ENCODE assay signal across 9 cellular contexts in the genomic region with DNA sequence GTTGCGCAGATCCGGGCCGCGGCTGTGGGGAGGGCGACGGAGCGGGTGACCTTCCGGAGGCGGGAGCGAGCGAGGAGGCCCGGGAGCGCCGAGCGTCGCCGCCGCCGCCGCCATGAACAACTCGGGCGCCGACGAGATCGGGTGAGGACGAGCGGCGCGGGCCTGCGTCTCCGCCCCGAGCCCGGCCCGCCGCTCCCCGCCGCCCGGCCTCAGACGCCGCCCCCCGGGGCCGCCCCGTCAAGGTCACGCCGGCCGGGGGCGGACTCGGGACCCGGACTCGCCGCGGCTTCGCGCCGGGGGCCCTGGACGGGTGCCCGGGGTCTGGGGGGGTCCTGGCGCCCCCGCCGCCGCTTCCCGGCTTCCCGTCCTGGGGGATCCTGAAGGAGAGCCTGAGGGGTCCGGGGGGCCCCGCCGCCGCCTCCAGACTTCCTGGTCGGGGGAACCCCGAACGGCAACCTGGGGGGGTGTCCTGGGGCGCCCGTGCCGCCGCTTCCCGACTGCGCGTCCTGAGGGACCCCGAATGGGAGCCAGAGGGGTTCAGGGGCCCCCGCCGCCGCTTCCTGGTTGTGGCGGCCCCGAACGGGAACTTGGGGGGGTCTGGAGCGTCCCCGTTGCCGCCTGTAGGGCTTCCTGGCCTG. TPM values are rescaled to one million over a fixed set of nuclear protein-coding genes. Genes with fewer than 3 reads are reported as not detected.
DNase-seq lines count a peak whose midpoint lies in the region; ATAC-seq, FAIRE-seq and TF ChIP-seq lines count a peak whose summit lies in the region.
"Had no signal": no experiment of that assay in that cellular context is flagged by ENCODE, and none has a peak within 500 bp of the region (broad histone marks: within the 10 kb centered on the region; RNA-seq: fewer than 3 reads in every experiment).

No MANE protein-coding gene starts in this region.

- H3K9me3 ChIP-seq in H1 (ENCODE audit: insufficient read depth in 2 of 2, low read depth in 1 of 2, low read length in 1 of 2) (no peaks in the 10 kb centered on the region), osteoblast (ENCODE audit: low read depth, low read length) (no peaks in the 10 kb centered on the region)

- ATAC-seq in GM18909 (IDR thresholded peaks at IDR 0.05; ENCODE audit: poor library complexity, unreplicated experiment) (peak; percentile 24), HG02981 (IDR thresholded peaks at IDR 0.05; ENCODE audit: unreplicated experiment) (peak; percentile 14)

- H3K36me3 ChIP-seq in H1 (ENCODE audit: control insufficient read depth in 2 of 4, insufficient read depth in 4 of 4, low read length in 3 of 4), result peaks cover 0 to 3% (median 0%) of the 10 kb centered on the region in 4 experiments; a peak in 5 of 8 replicates
- H3K36me3 ChIP-seq in osteoblast (ENCODE audit: insufficient read depth, low read length), result peaks cover under 1% of the 10 kb centered on the region

- H3K23me2 ChIP-seq in H1 (ENCODE audit: low read depth, low read length), result peaks cover 10% of the 10 kb centered on the region; the same call in 1 of the 2 replicates

- no peak overlapping the region for H3K14ac ChIP-seq in H1 (ENCODE audit: insufficient read length)

- H2BK15ac ChIP-seq in H1 (ENCODE audit: low read length), result no peak overlapping the region

- peak overlapping the region; percentile 69 for H3K56ac ChIP-seq in H1 (replicated peaks; ENCODE audit: insufficient read length, low read depth, low read length)

- 0 out of 2 replicates have a peak overlapping the region, but pooled peaks have one; percentile 48 for H2BK5ac ChIP-seq in H1 (ENCODE audit: low read depth, low read length)

- H2BK20ac ChIP-seq in H1 (ENCODE audit: low read length), result no peak overlapping the region

- peaks cover 41 to 42% of the 10 kb centered on the region in 2 experiments for H4K20me1 ChIP-seq in H1 (replicated peaks in 1 of 2; ENCODE audit: control insufficient read depth in 1 of 2, insufficient read depth in 2 of 2, low read length in 2 of 2)
- H4K20me1 ChIP-seq in osteoblast (ENCODE audit: insufficient read depth, low read length), result peaks cover 43% of the 10 kb centered on the region

- H3K4me1 ChIP-seq in H1 (replicated peaks in 1 of 4; ENCODE audit: control insufficient read depth in 3 of 4, insufficient read depth in 4 of 4, low read length in 3 of 4) (peaks cover 2 to 21% (median 17%) of the 10 kb centered on the region in 4 experiments; a peak in 6 of 7 replicates), osteoblast (ENCODE audit: insufficient read depth, low read length) (peaks cover 38% of the 10 kb centered on the region)

- no peak overlapping the region for H2BK120ac ChIP-seq in H1 (replicated peaks; ENCODE audit: low read depth, low read length)

- H3K18ac ChIP-seq in H1 (ENCODE audit: extremely low read depth, low read length), result no peak overlapping the region; the same call in none of the 2 replicates

- TF ChIP-seq RAD21 in H1 (IDR thresholded peaks at IDR 0.05 in 1 of 2, conservative IDR thresholded peaks at IDR 0.05 in 1 of 2; ENCODE audit: low read depth in 2 of 2, low read length in 2 of 2), result no peak

- peak overlapping the region; percentile 53 for H3K4ac ChIP-seq in H1 (replicated peaks; ENCODE audit: insufficient read length, low read depth, low read length)

- peak overlapping the region; percentile 92; the same call in 1 of the 2 replicates for H4K8ac ChIP-seq in H1 (ENCODE audit: extremely low read depth, insufficient read depth, low read length)

- DNase-seq in H1 (ENCODE audit: low read depth in 1 of 2, low spot score in 2 of 2), result no peak
- peak; percentile 88 for DNase-seq in osteoblast (ENCODE audit: insufficient read length, low spot score, missing footprints)
- no peak for DNase-seq in amniotic stem cell (lab: John Stamatoyannopoulos, UW)
- DNase-seq in SIG-M5 (lab: John Stamatoyannopoulos, UW), result no peak
- no peak for DNase-seq in mesenteric fat pad (ENCODE audit: low spot score)

- peaks cover 8% of the 10 kb centered on the region for H3K79me1 ChIP-seq in H1 (ENCODE audit: low read depth, low read length)

- 1% methylated on average over 22 of the region's 87 CpGs; no CpG with 5 or more reads in 1 of the 2 experiments for WGBS in H1 (ENCODE audit: extremely low coverage in 1 of 2, insufficient coverage in 1 of 2, insufficient read length in 1 of 2, insufficient replicate concordance in 2 of 2, low coverage in 1 of 2, low lambda C conversion rate in 2 of 2, missing lambda C conversion rate in 1 of 2), 2 experiments

- TF ChIP-seq EP300 in H1 (IDR thresholded peaks at IDR 0.05; ENCODE audit: borderline replicate concordance in 1 of 2, low read depth in 2 of 2, low read length in 2 of 2), result no peak

- FAIRE-seq in H1 (lab: Jason Lieb, UNC), result no peak
- FAIRE-seq: endometrium had no signal

- POLR2A ChIA-PET in H1 (lab: Charles Lee; ENCODE audit: partially characterized antibody), result interaction anchor here (1.0 to 1.2 kb wide), 2 partner anchors 10 to 139 kb away, joined by 4 to 5 read pairs; a partner anchor contains a TSS

- no peak overlapping the region for H3K23ac ChIP-seq in H1 (ENCODE audit: insufficient read length)

- H3K79me2 ChIP-seq in H1 (ENCODE audit: control insufficient read depth in 1 of 2, insufficient read depth in 2 of 2, low read length in 2 of 2), result peaks cover 47 to 50% of the 10 kb centered on the region in 2 experiments
- peaks cover 50% of the 10 kb centered on the region for H3K79me2 ChIP-seq in osteoblast (ENCODE audit: insufficient read depth, low read length)

- TF ChIP-seq POLR2A in H1 (IDR thresholded peaks at IDR 0.05; ENCODE audit: control extremely low read depth in 1 of 2, low read depth in 2 of 2, low read length in 2 of 2), result no peak

- peak overlapping the region; percentile 16 for H4K5ac ChIP-seq in H1 (ENCODE audit: insufficient read length, low read depth, low read length)

- H3K27ac ChIP-seq in VCaP (peak overlapping the region; percentile 99), H1 (ENCODE audit: low read depth, low read length) (peak overlapping the region; percentile 66), osteoblast (ENCODE audit: low read depth, low read length) (peak overlapping the region; percentile 78)

- H2AK5ac ChIP-seq in H1 (ENCODE audit: low read depth, low read length), result no peak overlapping the region

- H2AFZ ChIP-seq in H1 (ENCODE audit: low read length) (no peak overlapping the region), osteoblast (ENCODE audit: low read length) (no peak overlapping the region)

- H3K4me3 ChIP-seq in H1 (ENCODE audit: extremely low read depth in 1 of 4, insufficient read depth in 2 of 4, low read depth in 3 of 4, low read length in 4 of 4), result peak overlapping the region; percentile 69 to 85 (median 84)
- H3K4me3 ChIP-seq in osteoblast (ENCODE audit: insufficient read depth, low read length), result peak overlapping the region; percentile 85

- H2BK12ac ChIP-seq in H1 (ENCODE audit: low read depth, low read length), result no peak overlapping the region

- no peaks in the 10 kb centered on the region for H3K27me3 ChIP-seq in H1 (replicated peaks in 1 of 4; ENCODE audit: control insufficient read depth in 3 of 4, extremely low read depth in 1 of 4, insufficient read depth in 3 of 4, low read length in 3 of 4)
- no peaks in the 10 kb centered on the region for H3K27me3 ChIP-seq in osteoblast (ENCODE audit: insufficient read depth, low read length)

- peak overlapping the region; percentile 85 to 87; a peak in 3 of 4 replicates for H3K4me2 ChIP-seq in H1 (ENCODE audit: insufficient read depth in 1 of 2, low read depth in 2 of 2, low read length in 2 of 2)
- H3K4me2 ChIP-seq in osteoblast (ENCODE audit: insufficient read depth, low read length), result peak overlapping the region; percentile 97

- no peak for TF ChIP-seq CTCF in VCaP (conservative IDR thresholded peaks at IDR 0.05)
- TF ChIP-seq CTCF in H1 (IDR thresholded peaks at IDR 0.05; ENCODE audit: control extremely low read depth in 1 of 3, insufficient read depth in 1 of 3, low read depth in 1 of 3, low read length in 3 of 3), result no peak
- no peak for TF ChIP-seq CTCF in osteoblast (IDR thresholded peaks at IDR 0.05; ENCODE audit: extremely low read depth, low read depth, low read length)

- CTCF ChIA-PET in H1 (lab: Charles Lee; ENCODE audit: partially characterized antibody), result no interaction called here

- H3K9ac ChIP-seq in H1 (replicated peaks in 1 of 4; ENCODE audit: extremely low read depth in 1 of 4, low read depth in 3 of 4, low read length in 3 of 4), result peak overlapping the region; percentile 47 to 93 (median 74); a peak in 6 of 7 replicates

- no peak overlapping the region for H4K91ac ChIP-seq in H1 (replicated peaks; ENCODE audit: insufficient read length, low read length)

RNA-seq across cellular contexts. Expression of a gene that starts 0.4 kb away (rescaled TPM):
- 341 and 343 TPM in 2 replicates for total RNA-seq in H1 (2021; fragmentation: NEBNext Ultra II Directional; extraction: Animal tissue kit (Norgen Biotek cat#: 25700))
- polyA plus RNA-seq in H1 (2011; rRNA removed), result 79.6 and 139 TPM in 2 replicates
- 146 TPM for polyA plus RNA-seq in H1 (2011; cell fraction: cytosol; rRNA removed)
- polyA plus RNA-seq in H1 (2011; cell fraction: nucleus; rRNA removed), result 154 TPM
- polyA plus RNA-seq in H1 (2012, experiment 1 of 2), result 141 to 222 TPM (median 192 TPM) in 4 replicates
- 169 TPM for polyA plus RNA-seq in H1 (2012, experiment 2 of 2)
- polyA plus RNA-seq in H1 (2013, experiment 1 of 2), result 192 TPM
- polyA plus RNA-seq in H1 (2013, experiment 2 of 2), result 197 TPM
- polyA minus RNA-seq in H1 (2011; rRNA and poly(A)+ RNA removed), result 44.1 and 52.1 TPM in 2 replicates
- 81.1 TPM for polyA minus RNA-seq in H1 (2011; cell fraction: cytosol; rRNA and poly(A)+ RNA removed)
- polyA minus RNA-seq in H1 (2011; cell fraction: nucleus; rRNA and poly(A)+ RNA removed), result 59.0 TPM
- total RNA-seq in osteoblast (40.9 and 44.5 TPM in 2 replicates), mesenteric fat pad (110 TPM)

RNA-seq across cellular contexts. Expression of a gene that starts 6.4 kb away (rescaled TPM):
- 17.2 TPM in 2 replicates for total RNA-seq in H1 (2021; fragmentation: NEBNext Ultra II Directional; extraction: Animal tissue kit (Norgen Biotek cat#: 25700))
- polyA plus RNA-seq in H1 (2011; rRNA removed), result 35.6 and 45.3 TPM in 2 replicates
- 29.1 TPM for polyA plus RNA-seq in H1 (2011; cell fraction: cytosol; rRNA removed)
- 28.0 TPM for polyA plus RNA-seq in H1 (2011; cell fraction: nucleus; rRNA removed)
- polyA plus RNA-seq in H1 (2012, experiment 1 of 2), result 12.3 to 28.3 TPM (median 23.6 TPM) in 4 replicates
- polyA plus RNA-seq in H1 (2012, experiment 2 of 2), result 21.6 TPM
- polyA plus RNA-seq in H1 (2013, experiment 1 of 2), result 17.8 TPM
- polyA plus RNA-seq in H1 (2013, experiment 2 of 2), result 16.9 TPM
- polyA minus RNA-seq in H1 (2011; rRNA and poly(A)+ RNA removed), result 9.2 and 9.5 TPM in 2 replicates
- polyA minus RNA-seq in H1 (2011; cell fraction: cytosol; rRNA and poly(A)+ RNA removed), result 12.3 TPM
- polyA minus RNA-seq in H1 (2011; cell fraction: nucleus; rRNA and poly(A)+ RNA removed), result 10.1 TPM
- total RNA-seq in osteoblast (25.0 and 29.2 TPM in 2 replicates), mesenteric fat pad (8.4 TPM)

RNA-seq across cellular contexts. Expression of a gene that starts 24.1 kb away (rescaled TPM):
- total RNA-seq in H1 (2021; fragmentation: NEBNext Ultra II Directional; extraction: Animal tissue kit (Norgen Biotek cat#: 25700)), result 78.1 and 92.7 TPM in 2 replicates
- 309 and 372 TPM in 2 replicates for polyA plus RNA-seq in H1 (2011; rRNA removed)
- polyA plus RNA-seq in H1 (2011; cell fraction: cytosol; rRNA removed), result 204 TPM
- polyA plus RNA-seq in H1 (2011; cell fraction: nucleus; rRNA removed), result 149 TPM
- 58.9 to 109 TPM (median 96.7 TPM) in 4 replicates for polyA plus RNA-seq in H1 (2012, experiment 1 of 2)
- 87.9 TPM for polyA plus RNA-seq in H1 (2012, experiment 2 of 2)
- 55.6 TPM for polyA plus RNA-seq in H1 (2013, experiment 1 of 2)
- 56.3 TPM for polyA plus RNA-seq in H1 (2013, experiment 2 of 2)
- 33.3 and 46.7 TPM in 2 replicates for polyA minus RNA-seq in H1 (2011; rRNA and poly(A)+ RNA removed)
- polyA minus RNA-seq in H1 (2011; cell fraction: cytosol; rRNA and poly(A)+ RNA removed), result 97.7 TPM
- 34.6 TPM for polyA minus RNA-seq in H1 (2011; cell fraction: nucleus; rRNA and poly(A)+ RNA removed)
- total RNA-seq in osteoblast (40.4 and 46.0 TPM in 2 replicates), mesenteric fat pad (75.3 TPM)

RNA-seq across cellular contexts. Expression of a gene that starts 30.4 kb away (rescaled TPM):
- total RNA-seq in H1 (2021; fragmentation: NEBNext Ultra II Directional; extraction: Animal tissue kit (Norgen Biotek cat#: 25700)), result 1,562 and 1,589 TPM in 2 replicates
- polyA plus RNA-seq in H1 (2011; rRNA removed), result 3,890 and 4,770 TPM in 2 replicates
- 4,361 TPM for polyA plus RNA-seq in H1 (2011; cell fraction: cytosol; rRNA removed)
- polyA plus RNA-seq in H1 (2011; cell fraction: nucleus; rRNA removed), result 2,705 TPM
- polyA plus RNA-seq in H1 (2012, experiment 1 of 2), result 2,291 to 3,052 TPM (median 2,740 TPM) in 4 replicates
- polyA plus RNA-seq in H1 (2012, experiment 2 of 2), result 8,937 TPM
- 2,700 TPM for polyA plus RNA-seq in H1 (2013, experiment 1 of 2)
- polyA plus RNA-seq in H1 (2013, experiment 2 of 2), result 2,703 TPM
- 313 and 344 TPM in 2 replicates for polyA minus RNA-seq in H1 (2011; rRNA and poly(A)+ RNA removed)
- 991 TPM for polyA minus RNA-seq in H1 (2011; cell fraction: cytosol; rRNA and poly(A)+ RNA removed)
- polyA minus RNA-seq in H1 (2011; cell fraction: nucleus; rRNA and poly(A)+ RNA removed), result 590 TPM
- total RNA-seq in osteoblast, result 304 and 318 TPM in 2 replicates
- total RNA-seq in mesenteric fat pad, result 909 TPM

RNA-seq across cellular contexts. Expression of a gene that starts 42.1 kb away (rescaled TPM):
- 3.7 and 4.1 TPM in 2 replicates for total RNA-seq in H1 (2021; fragmentation: NEBNext Ultra II Directional; extraction: Animal tissue kit (Norgen Biotek cat#: 25700))
- polyA plus RNA-seq in H1 (2011; rRNA removed), result 1.3 and 3.3 TPM in 2 replicates
- 3.6 TPM for polyA plus RNA-seq in H1 (2011; cell fraction: cytosol; rRNA removed)
- polyA plus RNA-seq in H1 (2011; cell fraction: nucleus; rRNA removed), result 12.1 TPM
- polyA plus RNA-seq in H1 (2012, experiment 1 of 2), result 1.2 to 2.5 TPM (median 1.6 TPM) in 4 replicates
- polyA plus RNA-seq in H1 (2012, experiment 2 of 2), result 0.91 TPM
- polyA plus RNA-seq in H1 (2013, experiment 1 of 2), result 0.39 TPM
- 0.31 TPM for polyA plus RNA-seq in H1 (2013, experiment 2 of 2)
- 3.3 and 4.3 TPM in 2 replicates for polyA minus RNA-seq in H1 (2011; rRNA and poly(A)+ RNA removed)
- 7.2 TPM for polyA minus RNA-seq in H1 (2011; cell fraction: cytosol; rRNA and poly(A)+ RNA removed)
- 16.9 TPM for polyA minus RNA-seq in H1 (2011; cell fraction: nucleus; rRNA and poly(A)+ RNA removed)
- total RNA-seq in osteoblast (0.29 and 0.36 TPM in 2 replicates), mesenteric fat pad (0.10 TPM)
